ENCODE assay signal across 9 cellular contexts in genomic region chr1:2642131-2642559, GRCh38. TPM values are rescaled to one million over a fixed set of nuclear protein-coding genes. Genes with fewer than 3 reads are reported as not detected.
DNase-seq lines count a peak whose midpoint lies in the region; ATAC-seq and TF ChIP-seq lines count a peak whose summit lies in the region.
"Had no signal": no experiment of that assay in that cellular context is flagged by ENCODE, and none has a peak within 500 bp of the region (broad histone marks: within the 10 kb centered on the region; RNA-seq: fewer than 3 reads in every experiment).

No MANE protein-coding gene starts in this region.

- H3K4me3 Mint-ChIP-seq in T-helper 17 cell (peak overlapping the region; percentile 95), glutamatergic neuron (ENCODE audit: unreplicated experiment) (peak overlapping the region; percentile 85)

- H3K4me1 Mint-ChIP-seq in T-helper 17 cell (peaks cover 16% of the 10 kb centered on the region), glutamatergic neuron (ENCODE audit: low read depth, unreplicated experiment) (no peaks in the 10 kb centered on the region)

- H3K36me3 Mint-ChIP-seq in T-helper 17 cell (ENCODE audit: low read depth) (no peaks in the 10 kb centered on the region), glutamatergic neuron (ENCODE audit: unreplicated experiment) (peaks cover 2% of the 10 kb centered on the region)

- H3K36me3 ChIP-seq in skeletal muscle tissue (ENCODE audit: control insufficient read depth in 3 of 3, insufficient read depth in 3 of 3, low read length in 3 of 3) = no peaks in the 10 kb centered on the region

- H3K27me3 Mint-ChIP-seq in T-helper 17 cell (no peaks in the 10 kb centered on the region), glutamatergic neuron (ENCODE audit: unreplicated experiment) (peaks cover 5% of the 10 kb centered on the region)

- peak overlapping the region; percentile 57 to 82 (median 77) for H3K9ac ChIP-seq in skeletal muscle tissue (ENCODE audit: low read depth in 1 of 3, low read length in 3 of 3)

- peaks cover 4% of the 10 kb centered on the region for H3K9me3 Mint-ChIP-seq in glutamatergic neuron (ENCODE audit: unreplicated experiment)

- H3K27ac Mint-ChIP-seq in T-helper 17 cell (peak overlapping the region; percentile 88), glutamatergic neuron (ENCODE audit: unreplicated experiment) (no peak overlapping the region)

- H3K9me3 ChIP-seq in T-helper 17 cell (ENCODE audit: control insufficient read depth, low read length, poor library complexity, severe bottlenecking) (no peaks in the 10 kb centered on the region), skeletal muscle tissue (ENCODE audit: control insufficient read depth in 3 of 3, low read length in 3 of 3) (peaks cover under 1 to 9% (median 2%) of the 10 kb centered on the region in 3 donors)

- peak; percentile 3 for ATAC-seq in GM21360 (IDR thresholded peaks at IDR 0.05; ENCODE audit: unreplicated experiment)
- ATAC-seq in T-helper 17 cell = no peak
- no peak for ATAC-seq in GM19023 (IDR thresholded peaks at IDR 0.05; ENCODE audit: unreplicated experiment)
- no peak for ATAC-seq in HG03439 (IDR thresholded peaks at IDR 0.05; ENCODE audit: unreplicated experiment)

- no peak overlapping the region for H3K27ac ChIP-seq in skeletal muscle tissue (ENCODE audit: low read depth, low read length)

- H3K4me3 ChIP-seq in skeletal muscle tissue (ENCODE audit: low read length in 3 of 3) = peak overlapping the region; percentile 63 to 75 (median 73)

- no peak for TF ChIP-seq CTCF in glutamatergic neuron (IDR thresholded peaks at IDR 0.05; ENCODE audit: partially characterized antibody, unreplicated experiment)

- H3K27me3 ChIP-seq in skeletal muscle tissue (ENCODE audit: control insufficient read depth in 3 of 3, insufficient read depth in 3 of 3, low read length in 3 of 3) = peaks cover 12 to 41% (median 23%) of the 10 kb centered on the region in 3 donors

- H3K4me1 ChIP-seq in skeletal muscle tissue (ENCODE audit: control insufficient read depth in 3 of 3, insufficient read depth in 3 of 3, low read length in 3 of 3) = peaks cover 0 to 12% (median 10%) of the 10 kb centered on the region in 3 donors

- DNase-seq in T-helper 17 cell (no peak), glutamatergic neuron (no peak), NCI-H226 (no peak), NCI-H774 (lab: John Stamatoyannopoulos, UW) (no peak)

RNA-seq across cellular contexts. Expression of gene MMEL1, which starts 9.3 kb away (rescaled TPM):
- total RNA-seq in T-helper 17 cell = 1 to 10 TPM in 1 of 2 donors, under 1 TPM in 1; 0.94 to 3.8 TPM
- total RNA-seq in glutamatergic neuron (ENCODE audit: unreplicated experiment) = 4.0 TPM
- 1.0 TPM for total RNA-seq in skeletal muscle tissue
- total RNA-seq: LHCN-M2 had no signal

RNA-seq across cellular contexts. Expression of gene PRXL2B, which starts 55.6 kb away (rescaled TPM):
- total RNA-seq in T-helper 17 cell (10 to 100 TPM; 17.6 to 18.5 TPM), glutamatergic neuron (ENCODE audit: unreplicated experiment) (46.1 TPM), skeletal muscle tissue (5.7 TPM)
